ENCODE assay signal across 2 cellular contexts in the genomic region with DNA sequence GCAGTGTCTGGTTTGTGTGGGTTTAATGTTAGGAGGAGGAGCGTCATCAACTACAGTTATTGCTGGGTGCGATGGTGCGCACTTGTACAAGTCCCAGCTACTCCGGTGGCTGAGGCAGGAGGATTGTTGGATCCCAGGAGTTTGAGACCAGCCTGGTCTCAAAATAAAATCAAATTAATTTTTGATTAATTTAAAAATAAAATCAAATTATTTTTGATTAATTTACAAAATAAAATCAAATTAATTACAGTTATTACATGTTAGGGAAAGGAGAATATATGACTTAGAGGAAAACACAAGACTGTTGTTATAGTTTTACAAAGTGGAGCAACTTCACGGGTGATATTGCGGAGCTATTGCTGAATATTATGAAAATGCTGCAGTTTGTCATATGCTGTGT.
A peak's percentile ranks its signal among the peaks of the same experiment; 100 is the strongest.
TF ChIP-seq lines count a peak whose summit lies in the region.

No MANE protein-coding gene starts in this region.

TF ChIP-seq in GM23338, 12 proteins besides CTCF, POLR2A, EP300 and RAD21 (continues in another document):
- no peak for TF ChIP-seq ZNF331 (CRISPR knock-in tag; IDR thresholded peaks at IDR 0.05; ENCODE audit: low read depth)
- TF ChIP-seq REST (IDR thresholded peaks at IDR 0.05; ENCODE audit: unreplicated experiment) = no peak
- TF ChIP-seq ZNF114 (CRISPR knock-in tag; IDR thresholded peaks at IDR 0.05) = no peak
- no peak for TF ChIP-seq EZH2 (IDR thresholded peaks at IDR 0.05; ENCODE audit: low read depth, unreplicated experiment)
- no peak for TF ChIP-seq CREB1 (CRISPR knock-in tag; IDR thresholded peaks at IDR 0.05; ENCODE audit: low read depth)
- no peak for TF ChIP-seq NANOG (IDR thresholded peaks at IDR 0.05; ENCODE audit: borderline replicate concordance)
- TF ChIP-seq, protein P1, sequence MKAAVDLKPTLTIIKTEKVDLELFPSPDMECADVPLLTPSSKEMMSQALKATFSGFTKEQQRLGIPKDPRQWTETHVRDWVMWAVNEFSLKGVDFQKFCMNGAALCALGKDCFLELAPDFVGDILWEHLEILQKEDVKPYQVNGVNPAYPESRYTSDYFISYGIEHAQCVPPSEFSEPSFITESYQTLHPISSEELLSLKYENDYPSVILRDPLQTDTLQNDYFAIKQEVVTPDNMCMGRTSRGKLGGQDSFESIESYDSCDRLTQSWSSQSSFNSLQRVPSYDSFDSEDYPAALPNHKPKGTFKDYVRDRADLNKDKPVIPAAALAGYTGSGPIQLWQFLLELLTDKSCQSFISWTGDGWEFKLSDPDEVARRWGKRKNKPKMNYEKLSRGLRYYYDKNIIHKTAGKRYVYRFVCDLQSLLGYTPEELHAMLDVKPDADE (IDR thresholded peaks at IDR 0.05) = no peak
- no peak for TF ChIP-seq STAT1 (IDR thresholded peaks at IDR 0.05; ENCODE audit: unreplicated experiment)
- TF ChIP-seq POLR2AphosphoS5 (IDR thresholded peaks at IDR 0.05; ENCODE audit: low read depth) = no peak
- no peak for TF ChIP-seq JUNB (IDR thresholded peaks at IDR 0.05; ENCODE audit: unreplicated experiment)

TF ChIP-seq in WTC11, 78 proteins besides CTCF, POLR2A, EP300 and RAD21:
- TF ChIP-seq TEAD4 (CRISPR knock-in tag; IDR thresholded peaks at IDR 0.05) (no peak), HMGA2 (CRISPR knock-in tag; IDR thresholded peaks at IDR 0.05) (peak; percentile 92)
